ENCODE assay signal across 10 cellular contexts in the genomic region with DNA sequence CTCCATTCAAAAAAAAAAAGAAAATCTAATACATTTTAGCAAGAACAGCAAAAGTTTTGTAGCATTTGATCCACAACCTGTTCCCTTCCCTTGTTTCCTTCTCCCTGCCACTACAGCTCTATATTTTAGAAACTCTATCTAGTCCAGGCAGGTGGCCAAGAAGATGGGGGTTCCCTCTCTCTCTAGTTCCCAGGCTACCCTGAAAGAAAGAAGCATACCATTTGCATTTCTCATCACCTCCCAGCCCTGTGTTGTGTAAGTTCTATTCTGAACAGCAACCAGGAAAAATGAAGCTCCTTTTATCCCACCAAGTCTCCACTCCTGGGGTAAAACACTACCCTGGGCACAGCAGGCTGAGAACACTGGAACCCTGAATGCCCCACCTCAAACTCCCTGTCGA.
DNase-seq lines count a peak whose midpoint lies in the region; ATAC-seq and TF ChIP-seq lines count a peak whose summit lies in the region.
"Had no signal": no experiment of that assay in that cellular context is flagged by ENCODE, and none has a peak within 500 bp of the region (broad histone marks: within the 10 kb centered on the region; RNA-seq: fewer than 3 reads in every experiment).

No MANE protein-coding gene starts in this region.

- no peak for TF ChIP-seq CTCF in AG04450 (IDR thresholded peaks at IDR 0.05; ENCODE audit: low read depth, low read length)
- no peak for TF ChIP-seq CTCF in IMR-90 (conservative IDR thresholded peaks at IDR 0.05; ENCODE audit: low read depth, low read length)
- no peak for TF ChIP-seq CTCF in mesothelial cell of epicardium (IDR thresholded peaks at IDR 0.05; ENCODE audit: unreplicated experiment)

- H3K14ac ChIP-seq in IMR-90 (replicated peaks; ENCODE audit: low read depth, low read length): peak overlapping the region; percentile 96

- in situ Hi-C loops in IMR-90 (cut with MboI; ENCODE audit: low sequenced_read_pairs): no loop called here

- H3K9me3 ChIP-seq in AG04450 (ENCODE audit: control insufficient read depth, insufficient read depth, low read length) (no peaks in the 10 kb centered on the region), IMR-90 (ENCODE audit: control insufficient read depth, insufficient read depth, low read length) (no peaks in the 10 kb centered on the region)

- peak overlapping the region; percentile 70 for H3K18ac ChIP-seq in IMR-90 (ENCODE audit: low read depth, low read length)

- no peak overlapping the region for H3K4me3 Mint-ChIP-seq in mesothelial cell of epicardium
- no peak overlapping the region for H3K4me3 Mint-ChIP-seq in effector memory CD8-positive, alpha-beta T cell
- H3K4me3 Mint-ChIP-seq: stimulated activated naive CD8-positive, alpha-beta T cell treated with anti-CD3 and anti-CD28 coated beads, Interleukin-15, Interleukin-2, amounts not matched to agents 100 ng/mL and 50 ng/mL, for 24 hours had no signal

- no peaks in the 10 kb centered on the region for H3K27me3 Mint-ChIP-seq in mesothelial cell of epicardium (ENCODE audit: low read depth)
- H3K27me3 Mint-ChIP-seq in effector memory CD8-positive, alpha-beta T cell: no peaks in the 10 kb centered on the region
- H3K27me3 Mint-ChIP-seq: stimulated activated naive CD8-positive, alpha-beta T cell treated with anti-CD3 and anti-CD28 coated beads, Interleukin-15, Interleukin-2, amounts not matched to agents 100 ng/mL and 50 ng/mL, for 24 hours had no signal

- TF ChIP-seq RAD21 in IMR-90 (IDR thresholded peaks at IDR 0.05; ENCODE audit: low read length): no peak

- H2AK9ac ChIP-seq in IMR-90 (replicated peaks; ENCODE audit: low read depth, low read length, poor library complexity): peak overlapping the region; percentile 97

- ATAC-seq in IMR-90 (ENCODE audit: low read depth) (peak; percentile 76), HG02763 (IDR thresholded peaks at IDR 0.05; ENCODE audit: unreplicated experiment) (no peak)
- ATAC-seq in effector memory CD8-positive, alpha-beta T cell (replicated peaks): no peak
- ATAC-seq: left colon had no signal

- H4K91ac ChIP-seq in IMR-90 (ENCODE audit: insufficient read depth, low read depth, low read length): peak overlapping the region; percentile 97

- BruUV-seq in IMR-90 (replicated peaks; lab: Mats Ljungman, UMichigan): no TSS peak

- H2AK5ac ChIP-seq in IMR-90 (ENCODE audit: low read depth, low read length): peak overlapping the region; percentile 87

- intact Hi-C loops in IMR-90 (cut with micrococcal nuclease): loop anchor here (1.0 to 10.0 kb wide), 2 partner anchors 55 to 402 kb away; partner anchors contain the start of gene STAG1

- H3K56ac ChIP-seq in IMR-90 (ENCODE audit: extremely low read depth, insufficient read depth, low read length): peak overlapping the region; percentile 99

- H3K4me2 ChIP-seq in IMR-90 (ENCODE audit: low read depth, low read length): peak overlapping the region; percentile 79

- H4K8ac ChIP-seq in IMR-90 (ENCODE audit: low read depth in 2 of 2, low read length in 2 of 2): peak overlapping the region; percentile 49 to 93; a peak in 3 of 4 replicates

- H3K27ac Mint-ChIP-seq in mesothelial cell of epicardium: peak overlapping the region; percentile 54
- H3K27ac Mint-ChIP-seq in effector memory CD8-positive, alpha-beta T cell: peak overlapping the region in 1 of 2 donors; percentile 63
- H3K27ac Mint-ChIP-seq: stimulated activated naive CD8-positive, alpha-beta T cell treated with anti-CD3 and anti-CD28 coated beads, Interleukin-15, Interleukin-2, amounts not matched to agents 100 ng/mL and 50 ng/mL, for 24 hours had no signal

- H2BK20ac ChIP-seq in IMR-90 (ENCODE audit: low read depth, low read length): peak overlapping the region; percentile 85

- TF ChIP-seq POLR2A in IMR-90 (IDR thresholded peaks at IDR 0.05; ENCODE audit: low read depth, low read length): no peak

- peaks cover 0 to 17% of the 10 kb centered on the region in 2 experiments; a peak in 2 of 4 replicates for H3K79me1 ChIP-seq in IMR-90 (ENCODE audit: low read depth in 1 of 2, low read length in 2 of 2)

- H3K4me1 Mint-ChIP-seq in mesothelial cell of epicardium: peaks cover 18% of the 10 kb centered on the region
- H3K4me1 Mint-ChIP-seq in effector memory CD8-positive, alpha-beta T cell (ENCODE audit: low read depth in 2 of 2): peaks cover 0 to 4% of the 10 kb centered on the region in 2 donors

- POLR2A ChIA-PET in AG04450 (lab: Yijun Ruan, JAX) (interaction anchor here (0.7 to 3.8 kb wide), 7 partner anchors 14 to 402 kb away, joined by 3 to 19 read pairs (median 5); partner anchors contain the start of gene STAG1), IMR-90 (lab: Charles Lee; ENCODE audit: unreplicated experiment) (interaction anchor here (0.6 kb wide), 1 partner anchor 123 kb away, joined by 5 read pairs; no protein-coding TSS in a partner anchor)

- peak overlapping the region; percentile 67 for H2AFZ ChIP-seq in IMR-90 (replicated peaks; ENCODE audit: low read length, poor library complexity)

- WGBS in IMR-90 (ENCODE audit: extremely low coverage in 2 of 2, insufficient read length in 1 of 2), 2 experiments: no CpG with 5 or more reads among the region's 1 CpG

- H3K27me3 ChIP-seq in AG04450 (ENCODE audit: control insufficient read depth, insufficient read depth, low read length) (no peaks in the 10 kb centered on the region), IMR-90 (ENCODE audit: control insufficient read depth, insufficient read depth, low read length) (no peaks in the 10 kb centered on the region)

- H3K9me3 Mint-ChIP-seq in mesothelial cell of epicardium: peaks cover 4% of the 10 kb centered on the region
- no peaks in the 10 kb centered on the region for H3K9me3 Mint-ChIP-seq in effector memory CD8-positive, alpha-beta T cell
- H3K9me3 Mint-ChIP-seq: stimulated activated naive CD8-positive, alpha-beta T cell treated with anti-CD3 and anti-CD28 coated beads, Interleukin-15, Interleukin-2, amounts not matched to agents 100 ng/mL and 50 ng/mL, for 24 hours had no signal

- H4K5ac ChIP-seq in IMR-90 (ENCODE audit: low read depth, low read length): peak overlapping the region; percentile 78

- H4K20me1 ChIP-seq in IMR-90 (ENCODE audit: insufficient read depth, low read length): peaks cover 5% of the 10 kb centered on the region; the same call in 1 of the 2 replicates

- DNase-seq in AG04450 (ENCODE audit: low read depth, low spot score) (peak; percentile 92), IMR-90 (peak; percentile 98), epithelial cell of prostate (ENCODE audit: low read depth, low spot score) (peak; percentile 44), mesothelial cell of epicardium (ENCODE audit: low spot score in 2 of 2, unreplicated experiment in 2 of 2) (no peak), medulla oblongata (ENCODE audit: extremely low spot score) (no peak)
- no peak for DNase-seq in effector memory CD8-positive, alpha-beta T cell
- DNase-seq in stimulated activated CD4-positive, alpha-beta T cell treated with anti-CD3 and anti-CD28 coated beads, Interleukin-4, amount 100 ng/mL, for 4 hours: no peak
- DNase-seq: left colon had no signal

- no peaks in the 10 kb centered on the region; the same call in none of the 2 replicates for H3K9me1 ChIP-seq in IMR-90 (ENCODE audit: insufficient read depth, low read length)

- H3K4ac ChIP-seq in IMR-90 (ENCODE audit: low read depth, low read length): peak overlapping the region; percentile 98

- H3K27ac ChIP-seq in AG04450 (ENCODE audit: low read depth, low read length): peak overlapping the region; percentile 100
- H3K27ac ChIP-seq in IMR-90 (ENCODE audit: insufficient read depth, low read length): peak overlapping the region; percentile 99
- peak overlapping the region; percentile 23 for H3K27ac ChIP-seq in epithelial cell of prostate

- H2BK5ac ChIP-seq in IMR-90 (ENCODE audit: low read depth, low read length, poor library complexity, severe bottlenecking): peak overlapping the region; percentile 98

- CTCF ChIA-PET in AG04450 (lab: Charles Lee) (interaction anchor here (0.8 to 4.1 kb wide), 7 partner anchors 16 to 664 kb away, joined by 4 to 17 read pairs (median 9); partner anchors contain the start of gene STAG1), IMR-90 (lab: Yijun Ruan, JAX) (interaction anchor here (0.5 to 1.3 kb wide), 3 partner anchors 44 to 402 kb away, joined by 4 to 6 read pairs (median 4); partner anchors contain the start of gene STAG1)

- peaks cover 19% of the 10 kb centered on the region for H3K36me3 Mint-ChIP-seq in mesothelial cell of epicardium
- H3K36me3 Mint-ChIP-seq in effector memory CD8-positive, alpha-beta T cell (ENCODE audit: insufficient read depth): peaks cover 28% of the 10 kb centered on the region

- peaks cover 10% of the 10 kb centered on the region for H3K4me1 ChIP-seq in IMR-90 (ENCODE audit: control insufficient read depth, insufficient read depth, low read length)

- peak overlapping the region; percentile 80 for H3K9ac ChIP-seq in IMR-90 (ENCODE audit: low read depth, low read length)

- H2BK15ac ChIP-seq in IMR-90 (ENCODE audit: low read depth, low read length): peak overlapping the region; percentile 92

- H3K36me3 ChIP-seq in IMR-90 (ENCODE audit: control insufficient read depth, insufficient read depth, low read length): peaks cover 2% of the 10 kb centered on the region

- H2BK120ac ChIP-seq in IMR-90 (ENCODE audit: low read depth, low read length): peak overlapping the region; percentile 95

- H3K4me3 ChIP-seq in AG04450 (ENCODE audit: low read depth, low read length) (peak overlapping the region; percentile 42), IMR-90 (ENCODE audit: insufficient read depth, low read depth, low read length) (peak overlapping the region; percentile 0; the same call in 1 of the 2 replicates)

- H3K23ac ChIP-seq in IMR-90 (ENCODE audit: low read depth, low read length): peak overlapping the region; percentile 98

- dilution Hi-C loops in IMR-90 (cut with HindIII; ENCODE audit: low sequenced_read_pairs, unreplicated experiment): no loop called here

TF ChIP-seq in IMR-90, 13 proteins besides CTCF, POLR2A, EP300 and RAD21 (continues in another document):
- TF ChIP-seq RFX5 (IDR thresholded peaks at IDR 0.05; ENCODE audit: low read depth, low read length) (peak; percentile 51; the same call in 1 of the 2 replicates), FOS (IDR thresholded peaks at IDR 0.05; ENCODE audit: low read depth, low read length) (peak; percentile 53; the same call in 1 of the 2 replicates), NFE2L2 (IDR thresholded peaks at IDR 0.05; ENCODE audit: low read depth, low read length) (no peak), RCOR1 (IDR thresholded peaks at IDR 0.05; ENCODE audit: insufficient replicate concordance, low read length) (no peak), MAZ (IDR thresholded peaks at IDR 0.05; ENCODE audit: borderline replicate concordance, low read depth, low read length) (no peak; the same call in 1 of the 2 replicates)

Comparison
In these comparisons a context has a peak if more than half of its experiments do, and no peak if none do; other contexts are left out.
1. DNase-seq: peak in AG04450 (single experiment), IMR-90 (single experiment) and epithelial cell of prostate (single experiment); none in mesothelial cell of epicardium (0 of 2), medulla oblongata (single experiment), effector memory CD8-positive, alpha-beta T cell (0 of 3) and stimulated activated CD4-positive, alpha-beta T cell treated with anti-CD3 and anti-CD28 coated beads, Interleukin-4, amount 100 ng/mL, for 4 hours (0 of 2).
2. H3K27ac ChIP-seq: peak in every context shown above with its lines; median percentile 100 in AG04450; 99 in IMR-90; 23 in epithelial cell of prostate.